Comparison of ENCODE assay signal across 18 cellular contexts in genomic region chr18:11470941-11471340, GRCh38.
"Had no signal": no experiment of that assay in that cellular context is flagged by ENCODE, and none has a peak within 500 bp of the region (broad histone marks: within the 10 kb centered on the region; RNA-seq: fewer than 3 reads in every experiment).

No MANE protein-coding gene starts in this region.

- H3K36me3 Mint-ChIP-seq: stimulated activated naive B cell treated with anti-CD40 and anti-IgM and Interleukin-4, amounts not matched to agents 10 μg/mL and 1 μg/mL and 100 μg/mL, for 72 hours; type B pancreatic cell had no signal

- H3K27ac Mint-ChIP-seq: nephron; stimulated activated naive B cell treated with anti-CD40 and anti-IgM and Interleukin-4, amounts not matched to agents 10 μg/mL and 1 μg/mL and 100 μg/mL, for 72 hours; stimulated activated naive CD8-positive, alpha-beta T cell treated with anti-CD3 and anti-CD28 coated beads, Interleukin-15, amount 100 ng/mL, for 72 hours; type B pancreatic cell had no signal

- H3K27me3 Mint-ChIP-seq: stimulated activated naive CD8-positive, alpha-beta T cell treated with anti-CD3 and anti-CD28 coated beads, Interleukin-15, amount 100 ng/mL, for 72 hours; type B pancreatic cell had no signal

- DNase-seq: colonic mucosa; dermis blood vessel endothelial cell; esophagus squamous epithelium; foreskin fibroblast; mammary epithelial cell; psoas muscle; sigmoid colon; stimulated activated CD4-positive, alpha-beta T cell treated with anti-CD3 and anti-CD28 coated beads, Interleukin-2, amount 100 ng/mL, for 24 hours; stimulated activated CD4-positive, alpha-beta T cell treated with anti-CD3 and anti-CD28 coated beads, Interleukin-4, amount 100 ng/mL, for 4 hours; stimulated activated naive B cell treated with anti-CD40 and anti-IgM and Interleukin-4, amounts not matched to agents 10 μg/mL and 1 μg/mL and 100 μg/mL, for 72 hours; stimulated activated naive CD8-positive, alpha-beta T cell treated with anti-CD3 and anti-CD28 coated beads, Interleukin-15, amount 100 ng/mL, for 72 hours had no signal

- H3K4me3 Mint-ChIP-seq: nephron; stimulated activated naive B cell treated with anti-CD40 and anti-IgM and Interleukin-4, amounts not matched to agents 10 μg/mL and 1 μg/mL and 100 μg/mL, for 72 hours; stimulated activated naive CD8-positive, alpha-beta T cell treated with anti-CD3 and anti-CD28 coated beads, Interleukin-15, amount 100 ng/mL, for 72 hours; type B pancreatic cell had no signal

- ATAC-seq: left lobe of liver; psoas muscle; stimulated activated naive B cell treated with anti-CD40 and anti-IgM and Interleukin-4, amounts not matched to agents 10 μg/mL and 1 μg/mL and 100 μg/mL, for 72 hours; stimulated activated naive CD8-positive, alpha-beta T cell treated with anti-CD3 and anti-CD28 coated beads, Interleukin-15, amount 100 ng/mL, for 72 hours had no signal

- H3K27ac ChIP-seq: colonic mucosa, esophagus squamous epithelium, hepatocyte, parathyroid adenoma, psoas muscle, sigmoid colon, skin epidermis, thoracic aorta had no signal

- H3K4me1 Mint-ChIP-seq: nephron; stimulated activated naive B cell treated with anti-CD40 and anti-IgM and Interleukin-4, amounts not matched to agents 10 μg/mL and 1 μg/mL and 100 μg/mL, for 72 hours; stimulated activated naive CD8-positive, alpha-beta T cell treated with anti-CD3 and anti-CD28 coated beads, Interleukin-15, amount 100 ng/mL, for 72 hours had no signal

- H3K9me3 Mint-ChIP-seq: stimulated activated naive CD8-positive, alpha-beta T cell treated with anti-CD3 and anti-CD28 coated beads, Interleukin-15, amount 100 ng/mL, for 72 hours had no signal
